ENCODE assay signal across 1 cellular context in the genomic region with DNA sequence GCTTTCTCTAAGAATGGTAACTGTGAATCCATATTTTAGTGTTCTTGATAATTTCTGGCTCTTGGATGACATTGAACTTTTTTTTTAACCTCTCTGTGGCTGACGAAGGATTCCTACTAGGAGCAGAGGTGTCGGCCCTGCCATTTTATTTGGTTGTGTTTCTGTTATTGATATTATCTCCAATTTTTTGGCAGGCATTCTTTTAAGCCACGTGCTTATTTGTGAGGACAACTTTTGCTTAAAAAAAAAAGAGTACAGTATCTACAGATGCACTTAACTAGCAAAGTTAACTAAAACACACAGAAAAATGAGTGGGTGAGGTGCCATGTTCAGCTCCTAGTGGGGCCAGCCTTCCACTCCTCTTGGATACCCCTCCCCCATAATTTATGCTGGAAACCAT.
TF ChIP-seq lines count a peak whose summit lies in the region.

No MANE protein-coding gene starts in this region.

TF ChIP-seq in GM23338, 12 proteins besides CTCF, POLR2A, EP300 and RAD21 (continued from another document):
- TF ChIP-seq, protein P1, sequence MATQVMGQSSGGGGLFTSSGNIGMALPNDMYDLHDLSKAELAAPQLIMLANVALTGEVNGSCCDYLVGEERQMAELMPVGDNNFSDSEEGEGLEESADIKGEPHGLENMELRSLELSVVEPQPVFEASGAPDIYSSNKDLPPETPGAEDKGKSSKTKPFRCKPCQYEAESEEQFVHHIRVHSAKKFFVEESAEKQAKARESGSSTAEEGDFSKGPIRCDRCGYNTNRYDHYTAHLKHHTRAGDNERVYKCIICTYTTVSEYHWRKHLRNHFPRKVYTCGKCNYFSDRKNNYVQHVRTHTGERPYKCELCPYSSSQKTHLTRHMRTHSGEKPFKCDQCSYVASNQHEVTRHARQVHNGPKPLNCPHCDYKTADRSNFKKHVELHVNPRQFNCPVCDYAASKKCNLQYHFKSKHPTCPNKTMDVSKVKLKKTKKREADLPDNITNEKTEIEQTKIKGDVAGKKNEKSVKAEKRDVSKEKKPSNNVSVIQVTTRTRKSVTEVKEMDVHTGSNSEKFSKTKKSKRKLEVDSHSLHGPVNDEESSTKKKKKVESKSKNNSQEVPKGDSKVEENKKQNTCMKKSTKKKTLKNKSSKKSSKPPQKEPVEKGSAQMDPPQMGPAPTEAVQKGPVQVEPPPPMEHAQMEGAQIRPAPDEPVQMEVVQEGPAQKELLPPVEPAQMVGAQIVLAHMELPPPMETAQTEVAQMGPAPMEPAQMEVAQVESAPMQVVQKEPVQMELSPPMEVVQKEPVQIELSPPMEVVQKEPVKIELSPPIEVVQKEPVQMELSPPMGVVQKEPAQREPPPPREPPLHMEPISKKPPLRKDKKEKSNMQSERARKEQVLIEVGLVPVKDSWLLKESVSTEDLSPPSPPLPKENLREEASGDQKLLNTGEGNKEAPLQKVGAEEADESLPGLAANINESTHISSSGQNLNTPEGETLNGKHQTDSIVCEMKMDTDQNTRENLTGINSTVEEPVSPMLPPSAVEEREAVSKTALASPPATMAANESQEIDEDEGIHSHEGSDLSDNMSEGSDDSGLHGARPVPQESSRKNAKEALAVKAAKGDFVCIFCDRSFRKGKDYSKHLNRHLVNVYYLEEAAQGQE (IDR thresholded peaks at IDR 0.05; ENCODE audit: unreplicated experiment), result no peak
- TF ChIP-seq, protein P2, sequence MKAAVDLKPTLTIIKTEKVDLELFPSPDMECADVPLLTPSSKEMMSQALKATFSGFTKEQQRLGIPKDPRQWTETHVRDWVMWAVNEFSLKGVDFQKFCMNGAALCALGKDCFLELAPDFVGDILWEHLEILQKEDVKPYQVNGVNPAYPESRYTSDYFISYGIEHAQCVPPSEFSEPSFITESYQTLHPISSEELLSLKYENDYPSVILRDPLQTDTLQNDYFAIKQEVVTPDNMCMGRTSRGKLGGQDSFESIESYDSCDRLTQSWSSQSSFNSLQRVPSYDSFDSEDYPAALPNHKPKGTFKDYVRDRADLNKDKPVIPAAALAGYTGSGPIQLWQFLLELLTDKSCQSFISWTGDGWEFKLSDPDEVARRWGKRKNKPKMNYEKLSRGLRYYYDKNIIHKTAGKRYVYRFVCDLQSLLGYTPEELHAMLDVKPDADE (IDR thresholded peaks at IDR 0.05), result no peak
- TF ChIP-seq POLR2AphosphoS5 (IDR thresholded peaks at IDR 0.05; ENCODE audit: low read depth) (no peak), STAT1 (IDR thresholded peaks at IDR 0.05; ENCODE audit: unreplicated experiment) (no peak), JUNB (IDR thresholded peaks at IDR 0.05; ENCODE audit: unreplicated experiment) (no peak), NANOG (IDR thresholded peaks at IDR 0.05; ENCODE audit: borderline replicate concordance) (no peak), ZNF114 (CRISPR knock-in tag; IDR thresholded peaks at IDR 0.05) (no peak), EZH2 (IDR thresholded peaks at IDR 0.05; ENCODE audit: low read depth, unreplicated experiment) (no peak)
- TF ChIP-seq, protein P3, sequence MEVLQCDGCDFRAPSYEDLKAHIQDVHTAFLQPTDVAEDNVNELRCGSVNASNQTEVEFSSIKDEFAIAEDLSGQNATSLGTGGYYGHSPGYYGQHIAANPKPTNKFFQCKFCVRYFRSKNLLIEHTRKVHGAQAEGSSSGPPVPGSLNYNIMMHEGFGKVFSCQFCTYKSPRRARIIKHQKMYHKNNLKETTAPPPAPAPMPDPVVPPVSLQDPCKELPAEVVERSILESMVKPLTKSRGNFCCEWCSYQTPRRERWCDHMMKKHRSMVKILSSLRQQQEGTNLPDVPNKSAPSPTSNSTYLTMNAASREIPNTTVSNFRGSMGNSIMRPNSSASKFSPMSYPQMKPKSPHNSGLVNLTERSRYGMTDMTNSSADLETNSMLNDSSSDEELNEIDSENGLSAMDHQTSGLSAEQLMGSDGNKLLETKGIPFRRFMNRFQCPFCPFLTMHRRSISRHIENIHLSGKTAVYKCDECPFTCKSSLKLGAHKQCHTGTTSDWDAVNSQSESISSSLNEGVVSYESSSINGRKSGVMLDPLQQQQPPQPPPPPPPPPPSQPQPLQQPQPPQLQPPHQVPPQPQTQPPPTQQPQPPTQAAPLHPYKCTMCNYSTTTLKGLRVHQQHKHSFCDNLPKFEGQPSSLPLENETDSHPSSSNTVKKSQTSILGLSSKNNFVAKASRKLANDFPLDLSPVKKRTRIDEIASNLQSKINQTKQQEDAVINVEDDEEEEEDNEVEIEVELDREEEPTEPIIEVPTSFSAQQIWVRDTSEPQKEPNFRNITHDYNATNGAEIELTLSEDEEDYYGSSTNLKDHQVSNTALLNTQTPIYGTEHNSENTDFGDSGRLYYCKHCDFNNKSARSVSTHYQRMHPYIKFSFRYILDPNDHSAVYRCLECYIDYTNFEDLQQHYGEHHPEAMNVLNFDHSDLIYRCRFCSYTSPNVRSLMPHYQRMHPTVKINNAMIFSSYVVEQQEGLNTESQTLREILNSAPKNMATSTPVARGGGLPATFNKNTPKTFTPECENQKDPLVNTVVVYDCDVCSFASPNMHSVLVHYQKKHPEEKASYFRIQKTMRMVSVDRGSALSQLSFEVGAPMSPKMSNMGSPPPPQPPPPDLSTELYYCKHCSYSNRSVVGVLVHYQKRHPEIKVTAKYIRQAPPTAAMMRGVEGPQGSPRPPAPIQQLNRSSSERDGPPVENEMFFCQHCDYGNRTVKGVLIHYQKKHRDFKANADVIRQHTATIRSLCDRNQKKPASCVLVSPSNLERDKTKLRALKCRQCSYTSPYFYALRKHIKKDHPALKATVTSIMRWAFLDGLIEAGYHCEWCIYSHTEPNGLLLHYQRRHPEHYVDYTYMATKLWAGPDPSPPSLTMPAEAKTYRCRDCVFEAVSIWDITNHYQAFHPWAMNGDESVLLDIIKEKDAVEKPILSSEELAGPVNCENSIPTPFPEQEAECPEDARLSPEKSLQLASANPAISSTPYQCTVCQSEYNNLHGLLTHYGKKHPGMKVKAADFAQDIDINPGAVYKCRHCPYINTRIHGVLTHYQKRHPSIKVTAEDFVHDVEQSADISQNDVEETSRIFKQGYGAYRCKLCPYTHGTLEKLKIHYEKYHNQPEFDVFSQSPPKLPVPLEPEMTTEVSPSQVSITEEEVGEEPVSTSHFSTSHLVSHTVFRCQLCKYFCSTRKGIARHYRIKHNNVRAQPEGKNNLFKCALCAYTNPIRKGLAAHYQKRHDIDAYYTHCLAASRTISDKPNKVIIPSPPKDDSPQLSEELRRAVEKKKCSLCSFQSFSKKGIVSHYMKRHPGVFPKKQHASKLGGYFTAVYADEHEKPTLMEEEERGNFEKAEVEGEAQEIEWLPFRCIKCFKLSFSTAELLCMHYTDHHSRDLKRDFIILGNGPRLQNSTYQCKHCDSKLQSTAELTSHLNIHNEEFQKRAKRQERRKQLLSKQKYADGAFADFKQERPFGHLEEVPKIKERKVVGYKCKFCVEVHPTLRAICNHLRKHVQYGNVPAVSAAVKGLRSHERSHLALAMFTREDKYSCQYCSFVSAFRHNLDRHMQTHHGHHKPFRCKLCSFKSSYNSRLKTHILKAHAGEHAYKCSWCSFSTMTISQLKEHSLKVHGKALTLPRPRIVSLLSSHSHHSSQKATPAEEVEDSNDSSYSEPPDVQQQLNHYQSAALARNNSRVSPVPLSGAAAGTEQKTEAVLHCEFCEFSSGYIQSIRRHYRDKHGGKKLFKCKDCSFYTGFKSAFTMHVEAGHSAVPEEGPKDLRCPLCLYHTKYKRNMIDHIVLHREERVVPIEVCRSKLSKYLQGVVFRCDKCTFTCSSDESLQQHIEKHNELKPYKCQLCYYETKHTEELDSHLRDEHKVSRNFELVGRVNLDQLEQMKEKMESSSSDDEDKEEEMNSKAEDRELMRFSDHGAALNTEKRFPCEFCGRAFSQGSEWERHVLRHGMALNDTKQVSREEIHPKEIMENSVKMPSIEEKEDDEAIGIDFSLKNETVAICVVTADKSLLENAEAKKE (CRISPR knock-in tag; IDR thresholded peaks at IDR 0.05), result no peak
TF ChIP-seq in GM23338: peak in this region for 0.
